In the genomic region with DNA sequence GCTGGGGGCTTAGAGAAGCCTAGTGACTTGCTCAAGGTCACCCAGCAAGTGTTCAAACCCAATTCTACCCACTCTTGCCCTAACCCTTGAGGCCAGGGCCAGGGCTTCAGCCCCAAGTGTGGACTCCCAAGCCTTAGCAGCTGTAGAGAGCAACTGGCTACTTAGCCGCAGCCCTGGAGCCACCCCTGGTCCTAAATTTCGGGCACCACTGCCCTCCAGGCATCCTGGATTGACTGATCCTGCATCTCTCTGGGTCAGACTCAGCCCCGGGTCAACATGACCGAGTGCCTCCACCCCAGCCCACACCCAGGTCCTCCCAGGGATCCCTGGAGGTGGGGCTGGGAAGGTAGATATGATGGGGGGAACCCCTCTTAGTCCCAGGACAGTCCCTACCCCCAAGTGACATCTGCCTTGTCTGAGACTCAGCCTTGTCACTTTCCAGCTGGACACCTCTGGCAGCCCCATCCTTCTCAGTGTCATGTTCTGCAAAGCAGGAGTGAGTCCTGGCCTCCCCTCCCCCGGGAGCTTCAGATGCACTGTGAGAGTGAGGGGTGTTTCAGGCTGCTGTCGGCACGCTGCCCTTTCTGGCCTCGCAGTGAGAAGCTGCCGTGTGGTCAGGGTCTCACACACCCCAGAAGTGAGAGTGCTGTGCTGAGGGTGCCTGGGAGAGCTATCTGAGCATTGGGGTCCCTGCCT, we compare ENCODE assay signal across 10 cellular contexts.
DNase-seq lines count a peak whose midpoint lies in the region; ATAC-seq and TF ChIP-seq lines count a peak whose summit lies in the region.
"Had no signal": no experiment of that assay in that cellular context is flagged by ENCODE, and none has a peak within 500 bp of the region (broad histone marks: within the 10 kb centered on the region; RNA-seq: fewer than 3 reads in every experiment).

No MANE protein-coding gene starts in this region.

- H3K4me2 ChIP-seq in fibroblast of lung (ENCODE audit: extremely low read depth, insufficient read depth, low read length), result peak overlapping the region; percentile 32

- H3K4me1 ChIP-seq in heart right ventricle (peaks cover 77 to 100% (median 98%) of the 10 kb centered on the region in 9 donors), fibroblast of lung (ENCODE audit: control insufficient read depth, extremely low read depth, insufficient read depth, low read length) (peaks cover 71% of the 10 kb centered on the region)

- H3K27me3 ChIP-seq in heart right ventricle, result no peaks in the 10 kb centered on the region
- no peaks in the 10 kb centered on the region for H3K27me3 ChIP-seq in fibroblast of lung (ENCODE audit: control insufficient read depth, insufficient read depth, low read length)

- no peaks in the 10 kb centered on the region for H3K9me3 Mint-ChIP-seq in osteocyte (ENCODE audit: unreplicated experiment)

- H3K4me1 Mint-ChIP-seq in osteocyte (ENCODE audit: unreplicated experiment), result peaks cover 68% of the 10 kb centered on the region

- peaks cover 82% of the 10 kb centered on the region for H3K79me2 ChIP-seq in fibroblast of lung (ENCODE audit: control insufficient read depth, insufficient read depth, low read length)

- no peak for ATAC-seq in heart right ventricle
- no peak for ATAC-seq in left ventricle myocardium superior
- ATAC-seq in HG02610 (IDR thresholded peaks at IDR 0.05; ENCODE audit: unreplicated experiment), result no peak

- H3K9me3 ChIP-seq in heart right ventricle, result no peaks in the 10 kb centered on the region
- no peaks in the 10 kb centered on the region for H3K9me3 ChIP-seq in fibroblast of lung (ENCODE audit: control insufficient read depth, insufficient read depth, low read depth, low read length)

- DNase-seq in heart right ventricle, result no peak
- no peak for DNase-seq in left ventricle myocardium superior
- no peak for DNase-seq in fibroblast of lung (ENCODE audit: low read depth in 2 of 2)
- no peak for DNase-seq in osteocyte (ENCODE audit: extremely low spot score, unreplicated experiment)
- no peak for DNase-seq in SHP77 treated with DMSO at 0.1 percent for 48 hours (lab: John Stamatoyannopoulos, UW)
- no peak for DNase-seq in UCSD-AML1 (lab: John Stamatoyannopoulos, UW; ENCODE audit: unreplicated experiment)
- no peak for DNase-seq in medulla oblongata (ENCODE audit: extremely low spot score)
- DNase-seq: NCI-H187 had no signal

- peak overlapping the region; percentile 51 for H3K9ac ChIP-seq in fibroblast of lung (ENCODE audit: insufficient read depth, low read length)

- H2AFZ ChIP-seq in fibroblast of lung (ENCODE audit: low read length), result no peak overlapping the region

- H3K27me3 Mint-ChIP-seq in osteocyte (ENCODE audit: unreplicated experiment), result no peaks in the 10 kb centered on the region

- H3K36me3 Mint-ChIP-seq in osteocyte (ENCODE audit: unreplicated experiment), result peaks cover 8% of the 10 kb centered on the region

- H3K36me3 ChIP-seq in heart right ventricle, result peaks cover 0 to 21% (median 0%) of the 10 kb centered on the region in 9 donors
- H3K36me3 ChIP-seq in fibroblast of lung (ENCODE audit: control insufficient read depth, insufficient read depth, low read length), result peaks cover 4% of the 10 kb centered on the region

- peak overlapping the region; percentile 80 to 98 (median 92) for H3K27ac ChIP-seq in heart right ventricle
- peak overlapping the region; percentile 96 for H3K27ac ChIP-seq in fibroblast of lung (ENCODE audit: insufficient read depth, low read length)
- H3K27ac ChIP-seq: HL-60 had no signal

- intact Hi-C loops in heart right ventricle (cut with DNase I), result loop anchor here in 4 of 10 donors (5.0 to 10.0 kb wide), 3 partner anchors 34 to 184 kb away; no protein-coding TSS in a partner anchor
- intact Hi-C loops in left ventricle myocardium superior (cut with micrococcal nuclease), result no loop called here

- TF ChIP-seq CTCF in heart right ventricle (IDR thresholded peaks at IDR 0.05) (no peak), fibroblast of lung (conservative IDR thresholded peaks at IDR 0.05 in 1 of 2, IDR thresholded peaks at IDR 0.05 in 1 of 2; ENCODE audit: low read depth in 1 of 2, low read length in 2 of 2) (no peak), osteocyte (IDR thresholded peaks at IDR 0.05) (no peak)

- peak overlapping the region; percentile 93 for H3K27ac Mint-ChIP-seq in osteocyte (ENCODE audit: unreplicated experiment)

- H3K4me3 ChIP-seq in heart right ventricle (no peak overlapping the region), fibroblast of lung (replicated peaks in 1 of 4; ENCODE audit: control extremely low read depth in 1 of 4, insufficient read depth in 1 of 4, low read depth in 3 of 4, low read length in 4 of 4) (no peak overlapping the region)

- 70 to 76% methylated on average over 9 of the region's 9 CpGs for WGBS in heart right ventricle, 2 donors

- no peaks in the 10 kb centered on the region for H4K20me1 ChIP-seq in fibroblast of lung (ENCODE audit: control insufficient read depth, extremely low read depth, insufficient read depth, low read length)

- no peak overlapping the region for H3K4me3 Mint-ChIP-seq in osteocyte (ENCODE audit: unreplicated experiment)
